In the genomic region with DNA sequence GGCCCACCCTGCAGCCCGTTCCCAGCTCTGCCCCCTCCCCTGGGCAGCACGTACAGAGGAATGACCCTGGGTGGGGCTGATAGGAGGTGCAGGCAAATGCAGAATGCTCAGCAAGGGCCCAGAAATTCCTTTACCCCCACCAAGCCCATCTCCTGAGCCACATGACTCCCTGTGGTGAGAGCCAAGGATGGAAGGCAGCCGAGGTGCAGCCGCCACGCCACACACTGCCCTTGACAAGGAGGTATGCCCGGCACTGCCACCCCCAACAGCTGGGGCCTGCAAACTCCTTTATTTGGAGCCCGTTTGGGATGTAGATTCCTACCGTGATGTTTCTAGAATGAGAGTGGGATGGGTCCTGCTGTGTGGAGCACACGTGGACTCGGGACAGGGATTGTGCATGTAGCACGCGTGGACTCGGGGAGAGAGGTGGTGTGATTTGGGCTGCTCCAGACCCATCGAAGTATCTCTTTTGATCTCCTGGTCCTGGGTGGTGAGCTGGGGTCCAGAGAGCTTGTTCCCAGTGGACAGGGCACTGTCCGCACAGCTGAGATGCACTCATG, we compare ENCODE assay signal across 22 cellular contexts. TPM values are rescaled to one million over a fixed set of nuclear protein-coding genes. Genes with fewer than 3 reads are reported as not detected.
"Had no signal": no experiment of that assay in that cellular context is flagged by ENCODE, and none has a peak within 500 bp of the region (broad histone marks: within the 10 kb centered on the region; RNA-seq: fewer than 3 reads in every experiment).

No MANE protein-coding gene starts in this region.

- H3K36me3 ChIP-seq: thyroid gland had no signal

- H3K4me1 ChIP-seq: foreskin keratinocyte, thyroid gland had no signal

- DNase-seq: activated CD4-positive, alpha-beta T cell treated with anti-CD3 and anti-CD28 coated beads, Interleukin-2, amount 10 ng/mL, durations not matched to agents 7 days and 5 days; activated CD4-positive, CD25-positive, alpha-beta regulatory T cell treated with anti-CD3 and anti-CD28 coated beads, Interleukin-2, amount 50 U/mL, for 72 hours; activated CD8-positive, alpha-beta T cell treated with anti-CD3 and anti-CD28 coated beads, Interleukin-2, amount 10 ng/mL, durations not matched to agents 7 days and 5 days; activated naive CD4-positive, alpha-beta T cell; activated T-cell treated with anti-CD3 and anti-CD28 coated beads, Interleukin-2, amount 50 U/mL, for 1 hour; amygdala; effector CD4-positive, alpha-beta T cell; erythroblast; foreskin keratinocyte; immature natural killer cell; kidney glomerular epithelial cell; mesenchymal stem cell; nephron progenitor cell; nucleus accumbens; stimulated activated CD4-positive, alpha-beta T cell treated with anti-CD3 and anti-CD28 coated beads, Interleukin-4, amount 100 ng/mL, for 24 hours; stimulated activated naive CD8-positive, alpha-beta T cell treated with anti-CD3 and anti-CD28 coated beads, Interleukin-15, Interleukin-2, amounts not matched to agents 100 U/mL and 50 U/mL, for 24 hours; T-cell; thyroid gland; WERI-Rb-1 had no signal

- H3K4me2 ChIP-seq: hepatocyte had no signal

- H3K4me3 ChIP-seq: cardiac muscle cell, hepatocyte, thyroid gland had no signal

- H2AFZ ChIP-seq: hepatocyte had no signal

- ATAC-seq: activated CD8-positive, alpha-beta T cell treated with anti-CD3 and anti-CD28 coated beads, Interleukin-2, amount 10 ng/mL, durations not matched to agents 7 days and 5 days; foreskin keratinocyte; stimulated activated naive CD8-positive, alpha-beta T cell treated with anti-CD3 and anti-CD28 coated beads, Interleukin-15, Interleukin-2, amounts not matched to agents 100 U/mL and 50 U/mL, for 24 hours; T-cell had no signal

- H3K27ac ChIP-seq: cardiac muscle cell, foreskin keratinocyte, hepatocyte, thyroid gland, WERI-Rb-1 had no signal

- H3K27me3 ChIP-seq: cardiac muscle cell, foreskin keratinocyte, hepatocyte, thyroid gland had no signal

- H3K9me3 ChIP-seq: thyroid gland had no signal

RNA-seq across cellular contexts. Expression of a gene that starts 46.5 kb away (rescaled TPM):
- total RNA-seq: activated CD4-positive, alpha-beta T cell treated with anti-CD3 and anti-CD28 coated beads, Interleukin-2, amount 10 ng/mL, durations not matched to agents 7 days and 5 days; activated CD8-positive, alpha-beta T cell treated with anti-CD3 and anti-CD28 coated beads, Interleukin-2, amount 10 ng/mL, durations not matched to agents 7 days and 5 days; foreskin keratinocyte; glomerular endothelial cell; hepatocyte; T-cell had no signal
